8 cellular contexts compared by ENCODE assay signal in genomic region chrX:74534569-74535038, GRCh38.
DNase-seq lines count a peak whose midpoint lies in the region; ATAC-seq and TF ChIP-seq lines count a peak whose summit lies in the region.

No MANE protein-coding gene starts in this region.

- DNase-seq in AG04450 (ENCODE audit: low read depth, low spot score) (no peak), fibroblast of mammary gland (ENCODE audit: low read depth) (peak; percentile 36), OCI-M2 (lab: John Stamatoyannopoulos, UW; ENCODE audit: unreplicated experiment) (no peak), NCI-H2171 (lab: John Stamatoyannopoulos, UW) (no peak), DMS53 treated with DMSO at 0.1 percent for 48 hours (lab: John Stamatoyannopoulos, UW; ENCODE audit: unreplicated experiment) (no peak), NCI-H774 (lab: John Stamatoyannopoulos, UW) (no peak)

- H3K4me3 ChIP-seq in AG04450 (ENCODE audit: low read depth, low read length), result no peak overlapping the region
- peak overlapping the region; percentile 84 for H3K4me3 ChIP-seq in Loucy (ENCODE audit: low read length, poor library complexity, severe bottlenecking)
- no peak overlapping the region for H3K4me3 ChIP-seq in fibroblast of mammary gland (ENCODE audit: control insufficient read depth, low read depth, low read length)

- no peaks in the 10 kb centered on the region for H4K20me1 ChIP-seq in Loucy (ENCODE audit: insufficient read depth, low read length, poor library complexity, severe bottlenecking)

- ATAC-seq in GM18870 (IDR thresholded peaks at IDR 0.05; ENCODE audit: unreplicated experiment), result peak; percentile 79

- POLR2A ChIA-PET in AG04450 (lab: Yijun Ruan, JAX), result interaction anchor here (0.9 to 1.8 kb wide), 4 partner anchors 9 to 115 kb away, joined by 3 to 9 read pairs (median 4); partner anchors contain the start of gene SLC16A2

- H3K79me2 ChIP-seq in Loucy (ENCODE audit: insufficient read depth, low read length), result no peaks in the 10 kb centered on the region

- H2AFZ ChIP-seq in Loucy (ENCODE audit: low read length), result no peak overlapping the region

- CTCF ChIA-PET in AG04450 (lab: Charles Lee), result interaction anchor here (0.9 to 2.6 kb wide), 5 partner anchors 9 to 153 kb away, joined by 3 to 15 read pairs (median 4); partner anchors contain the start of gene SLC16A2

- peak overlapping the region; percentile 71 for H3K4me2 ChIP-seq in Loucy (ENCODE audit: low read depth, low read length, poor library complexity, severe bottlenecking)

- H3K9ac ChIP-seq in Loucy (ENCODE audit: low read depth, low read length, poor library complexity, severe bottlenecking), result peak overlapping the region; percentile 79

- TF ChIP-seq CTCF in AG04450 (IDR thresholded peaks at IDR 0.05; ENCODE audit: low read depth, low read length), result no peak
- TF ChIP-seq CTCF in Loucy (conservative IDR thresholded peaks at IDR 0.05; ENCODE audit: low read length), result no peak
- no peak for TF ChIP-seq CTCF in fibroblast of mammary gland (conservative IDR thresholded peaks at IDR 0.05; ENCODE audit: control insufficient read depth, insufficient read depth, low read depth, low read length)

- H3K36me3 ChIP-seq in Loucy (ENCODE audit: insufficient read depth, low read length), result no peaks in the 10 kb centered on the region

- H3K9me2 ChIP-seq in Loucy (replicated peaks; ENCODE audit: low read depth, low read length), result no peaks in the 10 kb centered on the region

- H3F3A ChIP-seq in Loucy (ENCODE audit: low read depth), result no peaks in the 10 kb centered on the region

- H3K27ac ChIP-seq in AG04450 (ENCODE audit: low read depth, low read length), result peak overlapping the region; percentile 89

- H3K4me1 ChIP-seq in Loucy (ENCODE audit: insufficient read depth, low read length, poor library complexity, severe bottlenecking), result peaks cover 5% of the 10 kb centered on the region

- H3K9me3 ChIP-seq in AG04450 (ENCODE audit: control insufficient read depth, insufficient read depth, low read length) (no peaks in the 10 kb centered on the region), Loucy (ENCODE audit: insufficient read depth, low read depth, low read length) (no peaks in the 10 kb centered on the region)

- H3K27me3 ChIP-seq in AG04450 (ENCODE audit: control insufficient read depth, insufficient read depth, low read length) (no peaks in the 10 kb centered on the region), Loucy (ENCODE audit: insufficient read depth, low read length, poor library complexity, severe bottlenecking) (no peaks in the 10 kb centered on the region)
